14 cellular contexts compared by ENCODE assay signal in the genomic region with DNA sequence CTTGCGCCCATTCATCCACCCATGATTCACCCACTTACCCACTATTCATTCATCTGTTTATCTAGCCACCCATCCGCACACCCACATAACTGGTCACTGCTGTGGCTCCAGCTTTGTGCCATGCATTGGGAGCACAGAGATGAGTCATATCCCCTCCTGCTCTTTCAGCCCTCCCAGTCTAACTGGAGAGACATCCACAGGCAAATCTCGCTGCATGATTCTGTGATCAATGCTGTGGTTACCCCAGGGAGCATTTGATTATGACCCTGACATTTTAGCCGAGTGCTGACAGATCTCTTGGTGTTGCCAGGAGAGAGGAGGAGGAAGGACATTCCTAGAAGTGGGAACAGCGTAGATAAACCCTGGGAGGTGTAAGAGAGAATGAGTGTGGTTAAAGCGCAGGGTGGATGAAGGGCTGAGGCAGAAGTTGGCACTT. TPM values are rescaled to one million over a fixed set of nuclear protein-coding genes. Genes with fewer than 3 reads are reported as not detected.
DNase-seq lines count a peak whose midpoint lies in the region; ATAC-seq, FAIRE-seq and TF ChIP-seq lines count a peak whose summit lies in the region.
"Had no signal": no experiment of that assay in that cellular context is flagged by ENCODE, and none has a peak within 500 bp of the region (broad histone marks: within the 10 kb centered on the region; RNA-seq: fewer than 3 reads in every experiment).

No MANE protein-coding gene starts in this region.

- H3K4me3 ChIP-seq in astrocyte (ENCODE audit: insufficient read depth, low read depth, low read length) (no peak overlapping the region), keratinocyte (ENCODE audit: control insufficient read depth in 2 of 3, extremely low read depth in 1 of 3, insufficient read depth in 2 of 3, low read depth in 1 of 3, low read length in 3 of 3) (no peak overlapping the region), colonic mucosa (no peak overlapping the region)
- H3K4me3 ChIP-seq: left ventricle myocardium inferior, upper lobe of left lung had no signal

- no peak for ATAC-seq in activated CD8-positive, alpha-beta memory T cell treated with anti-CD3 and anti-CD28 coated beads, Interleukin-2, amount 10 ng/mL, durations not matched to agents 7 days and 5 days
- ATAC-seq in GM19328 (IDR thresholded peaks at IDR 0.05; ENCODE audit: unreplicated experiment) = no peak
- ATAC-seq in HG02970 (IDR thresholded peaks at IDR 0.05; ENCODE audit: low FRiP score, unreplicated experiment) = no peak

- H3K4me1 Mint-ChIP-seq in astrocyte (ENCODE audit: low read depth, unreplicated experiment) = peaks cover 15% of the 10 kb centered on the region
- H3K4me1 Mint-ChIP-seq in activated CD8-positive, alpha-beta memory T cell treated with anti-CD3 and anti-CD28 coated beads, Interleukin-2, amount 10 ng/mL, durations not matched to agents 7 days and 5 days = peaks cover 4% of the 10 kb centered on the region
- H3K4me1 Mint-ChIP-seq: CD8-positive, alpha-beta memory T cell had no signal

- no peaks in the 10 kb centered on the region for H3K9me3 Mint-ChIP-seq in astrocyte (ENCODE audit: unreplicated experiment)
- H3K9me3 Mint-ChIP-seq in activated CD8-positive, alpha-beta memory T cell treated with anti-CD3 and anti-CD28 coated beads, Interleukin-2, amount 10 ng/mL, durations not matched to agents 7 days and 5 days (ENCODE audit: low read depth) = no peaks in the 10 kb centered on the region
- H3K9me3 Mint-ChIP-seq: activated naive CD8-positive, alpha-beta T cell treated with anti-CD3 and anti-CD28 coated beads, Interleukin-2, amount 10 ng/mL, durations not matched to agents 7 days and 5 days had no signal

- peaks cover 11% of the 10 kb centered on the region for H3K4me1 ChIP-seq in astrocyte (ENCODE audit: insufficient read depth, low read length)
- H3K4me1 ChIP-seq in keratinocyte (ENCODE audit: control insufficient read depth, extremely low read depth, insufficient read depth, low read length) = peaks cover 11% of the 10 kb centered on the region
- no peaks in the 10 kb centered on the region for H3K4me1 ChIP-seq in colonic mucosa
- H3K4me1 ChIP-seq: left ventricle myocardium inferior, upper lobe of left lung had no signal

- no peaks in the 10 kb centered on the region for H3K9me3 ChIP-seq in astrocyte (ENCODE audit: insufficient read depth, low read depth, low read length)
- no peaks in the 10 kb centered on the region for H3K9me3 ChIP-seq in keratinocyte (ENCODE audit: control insufficient read depth, low read depth, low read length)
- no peaks in the 10 kb centered on the region for H3K9me3 ChIP-seq in colonic mucosa
- H3K9me3 ChIP-seq: left ventricle myocardium inferior had no signal

- H3K4me3 Mint-ChIP-seq in astrocyte (ENCODE audit: unreplicated experiment) = peak overlapping the region; percentile 66
- H3K4me3 Mint-ChIP-seq in activated CD8-positive, alpha-beta memory T cell treated with anti-CD3 and anti-CD28 coated beads, Interleukin-2, amount 10 ng/mL, durations not matched to agents 7 days and 5 days = no peak overlapping the region
- H3K4me3 Mint-ChIP-seq: activated naive CD8-positive, alpha-beta T cell treated with anti-CD3 and anti-CD28 coated beads, Interleukin-2, amount 10 ng/mL, durations not matched to agents 7 days and 5 days; CD8-positive, alpha-beta memory T cell had no signal

- dilution Hi-C loops in keratinocyte (cut with MboI; ENCODE audit: extremely low pct_ligation_motif_present, low sequenced_read_pairs) = no loop called here

- CTCF ChIA-PET in activated CD8-positive, alpha-beta memory T cell treated with anti-CD3 and anti-CD28 coated beads, Interleukin-2, amount 10 ng/mL, durations not matched to agents 7 days and 5 days (lab: Charles Lee) = no interaction called here

- no peaks in the 10 kb centered on the region for H3K27me3 Mint-ChIP-seq in astrocyte (ENCODE audit: low read depth, unreplicated experiment)
- H3K27me3 Mint-ChIP-seq in activated CD8-positive, alpha-beta memory T cell treated with anti-CD3 and anti-CD28 coated beads, Interleukin-2, amount 10 ng/mL, durations not matched to agents 7 days and 5 days = no peaks in the 10 kb centered on the region

- H2AFZ ChIP-seq in astrocyte (ENCODE audit: low read depth, low read length) (no peak overlapping the region), keratinocyte (ENCODE audit: control insufficient read depth, low read length) (no peak overlapping the region)

- no peaks in the 10 kb centered on the region for H3K79me2 ChIP-seq in astrocyte (ENCODE audit: insufficient read depth, low read length)
- no peaks in the 10 kb centered on the region for H3K79me2 ChIP-seq in keratinocyte (ENCODE audit: control insufficient read depth, insufficient read depth, low read length)

- no peak for FAIRE-seq in HTR-8/SVneo (lab: Jason Lieb, UNC)
- FAIRE-seq in astrocyte (lab: Jason Lieb, UNC) = peak; percentile 96
- peak; percentile 52 for FAIRE-seq in keratinocyte (lab: Jason Lieb, UNC)
- FAIRE-seq: GM12892 had no signal

- intact Hi-C loops in colonic mucosa (cut with DNase I) = loop anchor here (10.0 kb wide), 1 partner anchor 414 kb away; no protein-coding TSS in a partner anchor

- peak overlapping the region; percentile 26 for H3K9ac ChIP-seq in astrocyte (ENCODE audit: low read length)
- H3K9ac ChIP-seq in keratinocyte (ENCODE audit: control insufficient read depth, extremely low read depth, insufficient read depth, low read length) = no peak overlapping the region
- no peak overlapping the region for H3K9ac ChIP-seq in colonic mucosa (ENCODE audit: low read depth in 2 of 2, low read length in 2 of 2)

- H3K9me1 ChIP-seq in keratinocyte (ENCODE audit: control insufficient read depth, extremely low read depth, insufficient read depth, low read length) = no peaks in the 10 kb centered on the region

- H3K36me3 ChIP-seq in astrocyte (ENCODE audit: insufficient read depth, low read length) (no peaks in the 10 kb centered on the region), keratinocyte (ENCODE audit: control insufficient read depth in 2 of 2, extremely low read depth in 1 of 2, insufficient read depth in 2 of 2, low read length in 2 of 2) (no peaks in the 10 kb centered on the region), colonic mucosa (no peaks in the 10 kb centered on the region)
- H3K36me3 ChIP-seq: left ventricle myocardium inferior, upper lobe of left lung had no signal

- no peak for TF ChIP-seq CTCF in astrocyte (IDR thresholded peaks at IDR 0.05; ENCODE audit: insufficient read depth, low read depth, low read length)
- TF ChIP-seq CTCF in keratinocyte (optimal IDR thresholded peaks at IDR 0.05 in 1 of 3, IDR thresholded peaks at IDR 0.05 in 1 of 3, conservative IDR thresholded peaks at IDR 0.05 in 1 of 3; ENCODE audit: extremely low read depth in 1 of 3, insufficient read depth in 2 of 3, low read length in 3 of 3) = no peak
- TF ChIP-seq CTCF in colonic mucosa (IDR thresholded peaks at IDR 0.05) = no peak

- H3K4me2 ChIP-seq in astrocyte (ENCODE audit: low read length) (peak overlapping the region; percentile 38), keratinocyte (ENCODE audit: control insufficient read depth, extremely low read depth, insufficient read depth, low read depth, low read length) (peak overlapping the region; percentile 6)

- peak; percentile 59 for DNase-seq in AG20443 (ENCODE audit: low spot score)
- DNase-seq in HTR-8/SVneo (ENCODE audit: insufficient read length, low spot score) = peak; percentile 47
- DNase-seq in astrocyte (ENCODE audit: low read depth) = peak; percentile 85
- no peak for DNase-seq in keratinocyte (ENCODE audit: low read depth, low spot score)
- DNase-seq in colonic mucosa = no peak
- DNase-seq in activated CD8-positive, alpha-beta memory T cell treated with anti-CD3 and anti-CD28 coated beads, Interleukin-2, amount 10 ng/mL, durations not matched to agents 7 days and 5 days = no peak
- DNase-seq: activated CD4-positive, alpha-beta T cell treated with anti-CD3 and anti-CD28 coated beads, Interleukin-2, amount 50 U/mL, for 4 hours; activated naive CD8-positive, alpha-beta T cell treated with anti-CD3 and anti-CD28 coated beads, Interleukin-2, amount 10 ng/mL, durations not matched to agents 7 days and 5 days; CD8-positive, alpha-beta memory T cell; left ventricle myocardium inferior; upper lobe of left lung had no signal

- H3K27me3 ChIP-seq in astrocyte (ENCODE audit: insufficient read depth, low read length) (no peaks in the 10 kb centered on the region), keratinocyte (ENCODE audit: control insufficient read depth, extremely low read depth, insufficient read depth, low read length) (no peaks in the 10 kb centered on the region), colonic mucosa (no peaks in the 10 kb centered on the region)
- H3K27me3 ChIP-seq: upper lobe of left lung had no signal

- H3K27ac Mint-ChIP-seq in astrocyte (ENCODE audit: unreplicated experiment) = no peak overlapping the region
- H3K27ac Mint-ChIP-seq in activated CD8-positive, alpha-beta memory T cell treated with anti-CD3 and anti-CD28 coated beads, Interleukin-2, amount 10 ng/mL, durations not matched to agents 7 days and 5 days = no peak overlapping the region
- H3K27ac Mint-ChIP-seq: activated naive CD8-positive, alpha-beta T cell treated with anti-CD3 and anti-CD28 coated beads, Interleukin-2, amount 10 ng/mL, durations not matched to agents 7 days and 5 days; CD8-positive, alpha-beta memory T cell had no signal

- no peaks in the 10 kb centered on the region for H4K20me1 ChIP-seq in astrocyte (ENCODE audit: insufficient read depth, low read length)
- no peaks in the 10 kb centered on the region for H4K20me1 ChIP-seq in keratinocyte (ENCODE audit: control insufficient read depth, extremely low read depth, insufficient read depth, low read length)

- H3K36me3 Mint-ChIP-seq in astrocyte (ENCODE audit: low read depth, unreplicated experiment) = no peaks in the 10 kb centered on the region
- H3K36me3 Mint-ChIP-seq in activated CD8-positive, alpha-beta memory T cell treated with anti-CD3 and anti-CD28 coated beads, Interleukin-2, amount 10 ng/mL, durations not matched to agents 7 days and 5 days = no peaks in the 10 kb centered on the region
- H3K36me3 Mint-ChIP-seq: activated naive CD8-positive, alpha-beta T cell treated with anti-CD3 and anti-CD28 coated beads, Interleukin-2, amount 10 ng/mL, durations not matched to agents 7 days and 5 days; CD8-positive, alpha-beta memory T cell had no signal

- H3K27ac ChIP-seq in astrocyte (ENCODE audit: low read depth, low read length) (peak overlapping the region; percentile 61), keratinocyte (ENCODE audit: control insufficient read depth, insufficient read depth, low read length) (no peak overlapping the region), colonic mucosa (no peak overlapping the region)
- H3K27ac ChIP-seq: left ventricle myocardium inferior, upper lobe of left lung had no signal

RNA-seq across cellular contexts. Expression of a gene that starts 10.4 kb away (rescaled TPM):
- total RNA-seq in astrocyte (30.3 and 30.5 TPM in 2 replicates), colonic mucosa (1 to 10 TPM; 3.6 to 5.3 TPM)
- 52.2 to 78.4 TPM (median 69.3 TPM) in 3 replicates for polyA plus RNA-seq in keratinocyte
- polyA plus RNA-seq in keratinocyte (2011; ENCODE audit: low read depth) = 5.2 TPM
- 53.0 and 92.1 TPM in 2 replicates for polyA plus RNA-seq in keratinocyte (2011; cell fraction: cytosol; rRNA removed)
- 110 and 141 TPM in 2 replicates for polyA plus RNA-seq in keratinocyte (2011; cell fraction: nucleus; rRNA removed)
- polyA plus RNA-seq in keratinocyte (2012; ENCODE audit: low replicate concordance) = 33.1 and 77.2 TPM in 2 replicates
- polyA minus RNA-seq in keratinocyte = 84.1 to 260 TPM (median 90.0 TPM) in 3 replicates
- 109 TPM for polyA minus RNA-seq in keratinocyte (2011; cell fraction: cytosol; rRNA and poly(A)+ RNA removed)
- 55.9 and 76.4 TPM in 2 replicates for polyA minus RNA-seq in keratinocyte (2011; cell fraction: nucleus; rRNA and poly(A)+ RNA removed)
- total RNA-seq in activated CD8-positive, alpha-beta memory T cell treated with anti-CD3 and anti-CD28 coated beads, Interleukin-2, amount 10 ng/mL, durations not matched to agents 7 days and 5 days = 10 to 100 TPM; 22.4 to 25.7 TPM

RNA-seq across cellular contexts. Expression of a gene that starts 22.4 kb away (rescaled TPM):
- total RNA-seq in astrocyte = 64.4 and 73.5 TPM in 2 replicates
- 60.6 to 93.4 TPM (median 62.7 TPM) in 3 replicates for polyA plus RNA-seq in keratinocyte
- 23.6 TPM for polyA plus RNA-seq in keratinocyte (2011; ENCODE audit: low read depth)
- 66.6 and 70.9 TPM in 2 replicates for polyA plus RNA-seq in keratinocyte (2011; cell fraction: cytosol; rRNA removed)
- 100 and 105 TPM in 2 replicates for polyA plus RNA-seq in keratinocyte (2011; cell fraction: nucleus; rRNA removed)
- 48.1 and 100.0 TPM in 2 replicates for polyA plus RNA-seq in keratinocyte (2012; ENCODE audit: low replicate concordance)
- polyA minus RNA-seq in keratinocyte = 49.7 to 131 TPM (median 62.3 TPM) in 3 replicates
- polyA minus RNA-seq in keratinocyte (2011; cell fraction: cytosol; rRNA and poly(A)+ RNA removed) = 51.6 TPM
- 30.8 and 31.5 TPM in 2 replicates for polyA minus RNA-seq in keratinocyte (2011; cell fraction: nucleus; rRNA and poly(A)+ RNA removed)
- total RNA-seq in colonic mucosa = 10 to 100 TPM; 18.0 to 38.7 TPM
- 10 to 100 TPM; 72.7 to 75.4 TPM for total RNA-seq in activated CD8-positive, alpha-beta memory T cell treated with anti-CD3 and anti-CD28 coated beads, Interleukin-2, amount 10 ng/mL, durations not matched to agents 7 days and 5 days

RNA-seq across cellular contexts. Expression of a gene that starts 23.2 kb away (rescaled TPM):
- total RNA-seq in astrocyte (50.0 and 66.0 TPM in 2 replicates), colonic mucosa (100 to 1,000 TPM; 225 to 271 TPM)
- polyA plus RNA-seq in keratinocyte = 157 to 285 TPM (median 194 TPM) in 3 replicates
- 30.6 TPM for polyA plus RNA-seq in keratinocyte (2011; ENCODE audit: low read depth)
- polyA plus RNA-seq in keratinocyte (2011; cell fraction: cytosol; rRNA removed) = 89.5 and 123 TPM in 2 replicates
- 173 and 180 TPM in 2 replicates for polyA plus RNA-seq in keratinocyte (2011; cell fraction: nucleus; rRNA removed)
- 87.8 and 273 TPM in 2 replicates for polyA plus RNA-seq in keratinocyte (2012; ENCODE audit: low replicate concordance)
- polyA minus RNA-seq in keratinocyte = 265 to 582 TPM (median 337 TPM) in 3 replicates
- 143 TPM for polyA minus RNA-seq in keratinocyte (2011; cell fraction: cytosol; rRNA and poly(A)+ RNA removed)
- polyA minus RNA-seq in keratinocyte (2011; cell fraction: nucleus; rRNA and poly(A)+ RNA removed) = 55.9 and 60.6 TPM in 2 replicates
- total RNA-seq in activated CD8-positive, alpha-beta memory T cell treated with anti-CD3 and anti-CD28 coated beads, Interleukin-2, amount 10 ng/mL, durations not matched to agents 7 days and 5 days = 100 to 1,000 TPM; 359 to 395 TPM

RNA-seq across cellular contexts. Expression of a gene that starts 28.3 kb away (rescaled TPM):
- total RNA-seq in astrocyte (36.0 and 51.6 TPM in 2 replicates), colonic mucosa (10 to 100 TPM; 18.8 to 89.3 TPM)
- 199 to 339 TPM (median 316 TPM) in 3 replicates for polyA plus RNA-seq in keratinocyte
- polyA plus RNA-seq in keratinocyte (2011; ENCODE audit: low read depth) = 26.1 TPM
- polyA plus RNA-seq in keratinocyte (2011; cell fraction: cytosol; rRNA removed) = 164 and 221 TPM in 2 replicates
- polyA plus RNA-seq in keratinocyte (2011; cell fraction: nucleus; rRNA removed) = 409 and 483 TPM in 2 replicates
- polyA plus RNA-seq in keratinocyte (2012; ENCODE audit: low replicate concordance) = 162 and 248 TPM in 2 replicates
- 359 to 676 TPM (median 535 TPM) in 3 replicates for polyA minus RNA-seq in keratinocyte
- polyA minus RNA-seq in keratinocyte (2011; cell fraction: cytosol; rRNA and poly(A)+ RNA removed) = 341 TPM
- 236 and 272 TPM in 2 replicates for polyA minus RNA-seq in keratinocyte (2011; cell fraction: nucleus; rRNA and poly(A)+ RNA removed)
- 100 to 1,000 TPM in 1 of 2 experiments, 10 to 100 TPM in 1; 93.9 to 123 TPM for total RNA-seq in activated CD8-positive, alpha-beta memory T cell treated with anti-CD3 and anti-CD28 coated beads, Interleukin-2, amount 10 ng/mL, durations not matched to agents 7 days and 5 days

RNA-seq across cellular contexts. Expression of a gene that starts 41.1 kb away (rescaled TPM):
- total RNA-seq in astrocyte = 13.1 and 13.6 TPM in 2 replicates
- polyA plus RNA-seq in keratinocyte = 6.1 to 11.9 TPM (median 9.2 TPM) in 3 replicates
- polyA plus RNA-seq in keratinocyte (2011; ENCODE audit: low read depth) = 8.2 TPM
- polyA plus RNA-seq in keratinocyte (2011; cell fraction: cytosol; rRNA removed) = 6.7 and 11.9 TPM in 2 replicates
- 12.2 and 15.6 TPM in 2 replicates for polyA plus RNA-seq in keratinocyte (2011; cell fraction: nucleus; rRNA removed)
- 8.8 and 15.8 TPM in 2 replicates for polyA plus RNA-seq in keratinocyte (2012; ENCODE audit: low replicate concordance)
- polyA minus RNA-seq in keratinocyte = 8.2 to 37.2 TPM (median 20.4 TPM) in 3 replicates
- 9.8 TPM for polyA minus RNA-seq in keratinocyte (2011; cell fraction: cytosol; rRNA and poly(A)+ RNA removed)
- polyA minus RNA-seq in keratinocyte (2011; cell fraction: nucleus; rRNA and poly(A)+ RNA removed) = 6.9 and 10.6 TPM in 2 replicates
- total RNA-seq in colonic mucosa = 10 to 100 TPM in 1 of 2 donors, 1 to 10 TPM in 1; 8.1 to 11.6 TPM
- 10 to 100 TPM; 23.2 to 26.3 TPM for total RNA-seq in activated CD8-positive, alpha-beta memory T cell treated with anti-CD3 and anti-CD28 coated beads, Interleukin-2, amount 10 ng/mL, durations not matched to agents 7 days and 5 days

Comparison
In these comparisons a context has a peak if more than half of its experiments do, and no peak if none do; other contexts are left out.
1. DNase-seq: peak in AG20443 (single experiment), HTR-8/SVneo (single experiment) and astrocyte (single experiment); none in keratinocyte (single experiment), colonic mucosa (single experiment) and activated CD8-positive, alpha-beta memory T cell treated with anti-CD3 and anti-CD28 coated beads, Interleukin-2, amount 10 ng/mL, durations not matched to agents 7 days and 5 days (single experiment).